Comparison of ENCODE assay signal across 6 cellular contexts in genomic region chr2:3619661-3620060, GRCh38. TPM values are rescaled to one million over a fixed set of nuclear protein-coding genes. Genes with fewer than 3 reads are reported as not detected.
"Had no signal": no experiment of that assay in that cellular context is flagged by ENCODE, and none has a peak within 500 bp of the region (broad histone marks: within the 10 kb centered on the region; RNA-seq: fewer than 3 reads in every experiment).

No MANE protein-coding gene starts in this region.

RNA-seq across cellular contexts. Expression of gene COLEC11, which starts 24.7 kb away (rescaled TPM):
- total RNA-seq: GM23248, H4, H7, HFFc6 had no signal
- polyA plus RNA-seq: GM23248, IgD-negative memory B cell had no signal

RNA-seq across cellular contexts. Expression of gene ALLC, which starts 38.3 kb away (rescaled TPM):
- total RNA-seq: GM23248, H4, H7, HFFc6, HT1080 had no signal
- polyA plus RNA-seq: GM23248, IgD-negative memory B cell had no signal
